ENCODE assay signal across 2 cellular contexts in genomic region chr3:160475153-160475552, GRCh38.
TF ChIP-seq lines count a peak whose summit lies in the region.

No MANE protein-coding gene starts in this region.

TF ChIP-seq in HepG2, 621 proteins besides CTCF, POLR2A, EP300 and RAD21 (continued from another document):
- TF ChIP-seq HBP1 (CRISPR knock-in tag; IDR thresholded peaks at IDR 0.05; ENCODE audit: low read depth) (no peak), MIER2 (CRISPR knock-in tag; IDR thresholded peaks at IDR 0.05) (no peak)

TF ChIP-seq in SK-N-SH treated with all-trans-retinoic acid at 6 μM for 48 hours, 23 proteins besides CTCF, POLR2A, EP300 and RAD21 (continued from another document):
- TF ChIP-seq, protein P1, sequence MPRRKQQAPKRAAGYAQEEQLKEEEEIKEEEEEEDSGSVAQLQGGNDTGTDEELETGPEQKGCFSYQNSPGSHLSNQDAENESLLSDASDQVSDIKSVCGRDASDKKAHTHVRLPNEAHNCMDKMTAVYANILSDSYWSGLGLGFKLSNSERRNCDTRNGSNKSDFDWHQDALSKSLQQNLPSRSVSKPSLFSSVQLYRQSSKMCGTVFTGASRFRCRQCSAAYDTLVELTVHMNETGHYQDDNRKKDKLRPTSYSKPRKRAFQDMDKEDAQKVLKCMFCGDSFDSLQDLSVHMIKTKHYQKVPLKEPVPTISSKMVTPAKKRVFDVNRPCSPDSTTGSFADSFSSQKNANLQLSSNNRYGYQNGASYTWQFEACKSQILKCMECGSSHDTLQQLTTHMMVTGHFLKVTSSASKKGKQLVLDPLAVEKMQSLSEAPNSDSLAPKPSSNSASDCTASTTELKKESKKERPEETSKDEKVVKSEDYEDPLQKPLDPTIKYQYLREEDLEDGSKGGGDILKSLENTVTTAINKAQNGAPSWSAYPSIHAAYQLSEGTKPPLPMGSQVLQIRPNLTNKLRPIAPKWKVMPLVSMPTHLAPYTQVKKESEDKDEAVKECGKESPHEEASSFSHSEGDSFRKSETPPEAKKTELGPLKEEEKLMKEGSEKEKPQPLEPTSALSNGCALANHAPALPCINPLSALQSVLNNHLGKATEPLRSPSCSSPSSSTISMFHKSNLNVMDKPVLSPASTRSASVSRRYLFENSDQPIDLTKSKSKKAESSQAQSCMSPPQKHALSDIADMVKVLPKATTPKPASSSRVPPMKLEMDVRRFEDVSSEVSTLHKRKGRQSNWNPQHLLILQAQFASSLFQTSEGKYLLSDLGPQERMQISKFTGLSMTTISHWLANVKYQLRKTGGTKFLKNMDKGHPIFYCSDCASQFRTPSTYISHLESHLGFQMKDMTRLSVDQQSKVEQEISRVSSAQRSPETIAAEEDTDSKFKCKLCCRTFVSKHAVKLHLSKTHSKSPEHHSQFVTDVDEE (CRISPR knock-in tag; IDR thresholded peaks at IDR 0.05) = no peak
- no peak for TF ChIP-seq ZFP30 (CRISPR knock-in tag; IDR thresholded peaks at IDR 0.05)
- TF ChIP-seq ISL1 (CRISPR knock-in tag; IDR thresholded peaks at IDR 0.05) = no peak
- no peak for TF ChIP-seq ZNF8 (CRISPR knock-in tag; IDR thresholded peaks at IDR 0.05)
